Comparison of ENCODE assay signal across 26 cellular contexts in the genomic region with DNA sequence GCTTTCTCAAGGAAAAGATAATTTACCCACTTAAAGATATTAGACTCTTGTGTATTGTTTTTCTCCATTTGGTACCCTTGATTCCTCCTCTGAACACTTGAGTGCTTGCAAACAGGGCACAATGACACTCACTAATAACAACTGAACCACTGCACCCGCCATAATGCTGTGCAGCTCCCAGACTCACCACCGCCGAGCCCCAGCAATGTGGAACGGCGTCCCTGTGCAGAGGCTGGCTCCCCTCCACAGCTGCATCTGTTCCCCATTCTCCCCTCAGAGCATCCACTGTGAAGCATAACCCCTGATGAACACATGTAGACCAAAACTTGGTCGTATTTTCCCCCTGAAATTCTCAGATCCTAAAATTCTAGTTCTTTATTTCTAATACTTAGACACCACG.
"Had no signal": no experiment of that assay in that cellular context is flagged by ENCODE, and none has a peak within 500 bp of the region (broad histone marks: within the 10 kb centered on the region; RNA-seq: fewer than 3 reads in every experiment).

No MANE protein-coding gene starts in this region.

- ATAC-seq: left colon; lower lobe of right lung; naive thymus-derived CD8-positive, alpha-beta T cell; psoas muscle; right cardiac atrium; stimulated activated effector memory CD8-positive, alpha-beta T cell treated with anti-CD3 and anti-CD28 coated beads, Interleukin-12 subunit alpha, Interleukin-12 subunit beta, amount 100 ng/mL, for 72 hours; stimulated activated naive CD8-positive, alpha-beta T cell treated with anti-CD3 and anti-CD28 coated beads, Interleukin-15, Interleukin-2, amounts not matched to agents 100 U/mL and 50 U/mL, for 24 hours had no signal

- H3K27ac ChIP-seq: coronary artery, esophagus squamous epithelium, left ventricle myocardium inferior, lower lobe of right lung, ovary, psoas muscle, sigmoid colon, testis, tibial artery had no signal

- H3K4me1 ChIP-seq: esophagus squamous epithelium, left ventricle myocardium inferior, lower lobe of right lung, psoas muscle, sigmoid colon, testis, tibial artery had no signal

- H3K36me3 ChIP-seq: esophagus squamous epithelium, left ventricle myocardium inferior, lower lobe of right lung, ovary, sigmoid colon, tibial artery had no signal

- DNase-seq: dermis blood vessel endothelial cell; effector memory CD4-positive, alpha-beta T cell; erythroblast; esophagus squamous epithelium; hypothalamus; immature natural killer cell; islet precursor cell; kidney glomerular epithelial cell; left colon; left ventricle myocardium inferior; lower lobe of right lung; naive thymus-derived CD8-positive, alpha-beta T cell; nephron progenitor cell; occipital lobe; ovary; psoas muscle; sigmoid colon; stimulated activated CD4-positive, alpha-beta T cell treated with anti-CD3 and anti-CD28 coated beads, Interleukin-2, amount 100 ng/mL, for 24 hours; stimulated activated CD4-positive, alpha-beta T cell treated with anti-CD3 and anti-CD28 coated beads, Interleukin-4, amount 100 ng/mL, for 24 hours; stimulated activated naive CD8-positive, alpha-beta T cell treated with anti-CD3 and anti-CD28 coated beads, Interleukin-15, Interleukin-2, amounts not matched to agents 100 U/mL and 50 U/mL, for 24 hours; substantia nigra; testis; tibial artery had no signal

- H3K9me3 ChIP-seq: esophagus squamous epithelium, left ventricle myocardium inferior, lower lobe of right lung, ovary, psoas muscle, sigmoid colon, testis had no signal

- H3K4me3 ChIP-seq: coronary artery, esophagus squamous epithelium, left ventricle myocardium inferior, lower lobe of right lung, ovary, psoas muscle, sigmoid colon, testis, tibial artery had no signal

- H3K27me3 ChIP-seq: esophagus squamous epithelium, ovary, sigmoid colon, testis, tibial artery had no signal
